8 cellular contexts compared by ENCODE assay signal in genomic region chr2:151051584-151052220, GRCh38.
DNase-seq lines count a peak whose midpoint lies in the region; ATAC-seq, FAIRE-seq and TF ChIP-seq lines count a peak whose summit lies in the region.

No MANE protein-coding gene starts in this region.

- H4K20me1 ChIP-seq in GM12878 (ENCODE audit: control insufficient read depth, insufficient read depth): no peaks in the 10 kb centered on the region

- BruUV-seq in GM12878 (replicated peaks; lab: Mats Ljungman, UMichigan): no TSS peak

- FAIRE-seq in GM12878 (lab: Jason Lieb, UNC) (peak; percentile 35), islet of Langerhans (lab: Jason Lieb, UNC) (peak; percentile 96)

- TF ChIP-seq EP300 in GM12878 (IDR thresholded peaks at IDR 0.05; ENCODE audit: borderline replicate concordance in 1 of 2, control insufficient read depth in 1 of 2, low read depth in 2 of 2, low read length in 2 of 2): no peak

- H3K36me3 Mint-ChIP-seq in activated CD4-positive, alpha-beta T cell treated with anti-CD3 and anti-CD28 coated beads for 36 hours (ENCODE audit: low read depth): no peaks in the 10 kb centered on the region

- no peak for ATAC-seq in activated CD4-positive, alpha-beta T cell treated with anti-CD3 and anti-CD28 coated beads for 36 hours
- ATAC-seq in GM19455 (IDR thresholded peaks at IDR 0.05; ENCODE audit: unreplicated experiment) (peak; percentile 84), HG03378 (IDR thresholded peaks at IDR 0.05; ENCODE audit: unreplicated experiment) (peak; percentile 95), GM12878 (peak; percentile 86), thoracic aorta (ENCODE audit: insufficient number of reproducible peaks, low FRiP score, low read depth) (peak; percentile 61)

- H3K79me2 ChIP-seq in GM12878 (ENCODE audit: control insufficient read depth, insufficient read depth, low read length): no peaks in the 10 kb centered on the region

- H3K4me1 ChIP-seq in GM12878 (ENCODE audit: control insufficient read depth, insufficient read depth, low read length): no peaks in the 10 kb centered on the region
- no peaks in the 10 kb centered on the region for H3K4me1 ChIP-seq in thoracic aorta (ENCODE audit: control insufficient read depth in 1 of 2, low read depth in 2 of 2)

- POLR2A ChIA-PET in activated CD4-positive, alpha-beta T cell treated with anti-CD3 and anti-CD28 coated beads for 36 hours (lab: Charles Lee): no interaction called here
- POLR2A ChIA-PET in GM12878 (lab: Charles Lee): no interaction called here

- H3K4me2 ChIP-seq in GM12878 (ENCODE audit: control insufficient read depth, insufficient read depth): no peak overlapping the region

- H3K9ac ChIP-seq in GM12878 (ENCODE audit: control insufficient read depth, insufficient read depth, low read length): no peak overlapping the region

- H2AFZ ChIP-seq in GM12878 (ENCODE audit: control insufficient read depth, low read depth, low read length): no peak overlapping the region

- TF ChIP-seq CTCF in GM12878 (IDR thresholded peaks at IDR 0.05 in 2 of 3, conservative IDR thresholded peaks at IDR 0.05 in 1 of 3; ENCODE audit: control insufficient read depth in 2 of 3, extremely low read depth in 1 of 3, insufficient read depth in 1 of 3, low read depth in 3 of 3, low read length in 3 of 3) (peak; percentile 67 to 81 (median 79)), thoracic aorta (IDR thresholded peaks at IDR 0.05) (peak; percentile 72)

- CTCF ChIA-PET in activated CD4-positive, alpha-beta T cell treated with anti-CD3 and anti-CD28 coated beads for 36 hours (lab: Charles Lee): interaction anchor here (0.5 to 2.1 kb wide), 4 partner anchors 10 to 237 kb away, joined by 3 to 7 read pairs (median 5); no protein-coding TSS in a partner anchor
- CTCF ChIA-PET in GM12878 (lab: Yijun Ruan, JAX): interaction anchor here (0.7 to 3.7 kb wide), 18 partner anchors 11 to 1463 kb away, joined by 3 to 24 read pairs (median 3); no protein-coding TSS in a partner anchor

- RAD21 ChIA-PET in GM12878 (lab: Charles Lee; ENCODE audit: unreplicated experiment): interaction anchor here (0.6 to 2.4 kb wide), 8 partner anchors 186 to 1453 kb away, joined by 3 to 13 read pairs (median 4); no protein-coding TSS in a partner anchor

- peak; percentile 34 for DNase-seq in activated CD4-positive, alpha-beta T cell treated with anti-CD3 and anti-CD28 coated beads for 36 hours
- no peak for DNase-seq in activated CD4-positive, alpha-beta T cell treated with anti-CD3 and anti-CD28 coated beads for 1 hour
- DNase-seq in NCI-H82 (lab: John Stamatoyannopoulos, UW): peak; percentile 76
- no peak for DNase-seq in GM12878 (ENCODE audit: low read depth, low spot score)
- DNase-seq in thoracic aorta (ENCODE audit: low spot score): no peak

- no peak overlapping the region for H3K4me3 Mint-ChIP-seq in activated CD4-positive, alpha-beta T cell treated with anti-CD3 and anti-CD28 coated beads for 36 hours

- no peaks in the 10 kb centered on the region for H3K4me1 Mint-ChIP-seq in activated CD4-positive, alpha-beta T cell treated with anti-CD3 and anti-CD28 coated beads for 36 hours

- H3K9me3 Mint-ChIP-seq in activated CD4-positive, alpha-beta T cell treated with anti-CD3 and anti-CD28 coated beads for 36 hours (ENCODE audit: low read depth): no peaks in the 10 kb centered on the region

- no peaks in the 10 kb centered on the region for H3K27me3 ChIP-seq in GM12878 (replicated peaks in 1 of 2; ENCODE audit: control insufficient read depth in 2 of 2, insufficient read depth in 2 of 2, low read length in 1 of 2)
- H3K27me3 ChIP-seq in thoracic aorta (replicated peaks; ENCODE audit: insufficient read depth): no peaks in the 10 kb centered on the region

- WGBS in GM12878 (ENCODE audit: insufficient coverage, insufficient replicate concordance, low lambda C conversion rate, missing lambda C conversion rate): 3% methylated on average over 2 of the region's 2 CpGs

- no peak overlapping the region for H3K27ac ChIP-seq in GM12878 (ENCODE audit: control insufficient read depth, insufficient read depth)
- no peak overlapping the region for H3K27ac ChIP-seq in thoracic aorta

- H3K4me3 ChIP-seq in GM12878 (no peak overlapping the region), thoracic aorta (no peak overlapping the region)

- H3K36me3 ChIP-seq in GM12878 (ENCODE audit: control insufficient read depth in 2 of 2, insufficient read depth in 2 of 2, low read length in 1 of 2) (no peaks in the 10 kb centered on the region), thoracic aorta (no peaks in the 10 kb centered on the region)

- no peak for TF ChIP-seq POLR2A in GM12878 (IDR thresholded peaks at IDR 0.05; ENCODE audit: low read depth, low read length)

- intact Hi-C loops in activated CD4-positive, alpha-beta T cell treated with anti-CD3 and anti-CD28 coated beads for 36 hours (cut with DNase I, micrococcal nuclease): loop anchor here in 1 of 2 experiments (1.0 kb wide), 1 partner anchor 1454 kb away; no protein-coding TSS in a partner anchor
- intact Hi-C loops in GM12878 (cut with micrococcal nuclease; ENCODE audit: unreplicated experiment): loop anchor here (2.0 to 5.0 kb wide), 4 partner anchors 186 to 1455 kb away; no protein-coding TSS in a partner anchor

- H3K27me3 Mint-ChIP-seq in activated CD4-positive, alpha-beta T cell treated with anti-CD3 and anti-CD28 coated beads for 36 hours: peaks cover 2% of the 10 kb centered on the region

- in situ Hi-C loops in GM12878 (cut with MboI): loop anchor here (5.0 kb wide), 1 partner anchor 1454 kb away; no protein-coding TSS in a partner anchor

- H3K9me3 ChIP-seq in GM12878 (replicated peaks; ENCODE audit: control insufficient read depth, insufficient read depth, low read length) (no peaks in the 10 kb centered on the region), thoracic aorta (no peaks in the 10 kb centered on the region)

- no peak overlapping the region for H3K27ac Mint-ChIP-seq in activated CD4-positive, alpha-beta T cell treated with anti-CD3 and anti-CD28 coated beads for 36 hours

- SMC1A ChIA-PET in GM12878 (lab: Charles Lee; ENCODE audit: uncharacterized antibody, unreplicated experiment): interaction anchor here (0.6 to 4.1 kb wide), 13 partner anchors 16 to 1461 kb away, joined by 3 to 18 read pairs (median 4); no protein-coding TSS in a partner anchor

- peak; percentile 72 for TF ChIP-seq RAD21 in GM12878 (IDR thresholded peaks at IDR 0.05; ENCODE audit: insufficient read depth, low read depth, low read length)

TF ChIP-seq in GM12878, 131 proteins besides CTCF, POLR2A, EP300 and RAD21:
- TF ChIP-seq ELK1 (IDR thresholded peaks at IDR 0.05; ENCODE audit: low read depth, low read length): no peak
- TF ChIP-seq SMC3 (IDR thresholded peaks at IDR 0.05; ENCODE audit: borderline replicate concordance, low read length): peak; percentile 75; the same call in 1 of the 2 replicates
- TF ChIP-seq SMARCA5 (IDR thresholded peaks at IDR 0.05): peak; percentile 40; the same call in 1 of the 2 replicates
- TF ChIP-seq TBL1XR1 (IDR thresholded peaks at IDR 0.05; ENCODE audit: low read depth, low read length): no peak
TF ChIP-seq in GM12878: peak in this region for 2.

Comparison
In these comparisons a context has a peak if more than half of its experiments do, and no peak if none do; other contexts are left out.
1. DNase-seq: peak in activated CD4-positive, alpha-beta T cell treated with anti-CD3 and anti-CD28 coated beads for 36 hours (single experiment) and NCI-H82 (single experiment); none in activated CD4-positive, alpha-beta T cell treated with anti-CD3 and anti-CD28 coated beads for 1 hour (single experiment), GM12878 (single experiment) and thoracic aorta (single experiment).